In genomic region chr22:39518124-39518786, GRCh38 we compare ENCODE assay signal across 1 cellular context.
TF ChIP-seq lines count a peak whose summit lies in the region.

No MANE protein-coding gene starts in this region.

TF ChIP-seq in HEK293, 187 proteins besides CTCF, POLR2A, EP300 and RAD21 (continued from another document and continues in another):
- TF ChIP-seq TSHZ1 (tag by site-specific recombination; IDR thresholded peaks at IDR 0.05; ENCODE audit: borderline replicate concordance) (no peak), ZNF335 (tag by site-specific recombination; conservative IDR thresholded peaks at IDR 0.05) (no peak), ZNF670 (tag by site-specific recombination; IDR thresholded peaks at IDR 0.05; ENCODE audit: low read depth) (no peak), ZFP3 (tag by site-specific recombination; IDR thresholded peaks at IDR 0.05; ENCODE audit: low read depth) (no peak), ZNF792 (tag by site-specific recombination; IDR thresholded peaks at IDR 0.05) (no peak), SP3 (tag by site-specific recombination; IDR thresholded peaks at IDR 0.05) (peak; percentile 12; the same call in 1 of the 2 replicates), ZFP41 (tag by site-specific recombination; IDR thresholded peaks at IDR 0.05; ENCODE audit: borderline replicate concordance) (no peak), ZNF433 (tag by site-specific recombination; IDR thresholded peaks at IDR 0.05; ENCODE audit: low read depth) (no peak), ZNF391 (tag by site-specific recombination; IDR thresholded peaks at IDR 0.05; ENCODE audit: borderline replicate concordance, low read depth) (no peak), ZNF658 (tag by site-specific recombination; IDR thresholded peaks at IDR 0.05) (no peak), ZNF2 (tag by site-specific recombination; IDR thresholded peaks at IDR 0.05) (no peak), ZIC2 (tag by site-specific recombination; IDR thresholded peaks at IDR 0.05) (no peak), MEIS1 (CRISPR knock-in tag; IDR thresholded peaks at IDR 0.05; ENCODE audit: borderline replicate concordance) (no peak), ZBTB21 (tag by site-specific recombination; IDR thresholded peaks at IDR 0.05) (no peak), REPIN1 (tag by site-specific recombination; IDR thresholded peaks at IDR 0.05; ENCODE audit: low read depth) (no peak), ZBTB48 (tag by site-specific recombination; IDR thresholded peaks at IDR 0.05) (no peak), ZNF692 (tag by site-specific recombination; IDR thresholded peaks at IDR 0.05) (no peak), KLF17 (tag by site-specific recombination; IDR thresholded peaks at IDR 0.05) (no peak), YY1 (tag by site-specific recombination; IDR thresholded peaks at IDR 0.05) (no peak), ZBTB20 (tag by site-specific recombination; IDR thresholded peaks at IDR 0.05) (peak; percentile 35; the same call in 1 of the 2 replicates), ZNF473 (tag by site-specific recombination; IDR thresholded peaks at IDR 0.05) (no peak), ZNF140 (tag by site-specific recombination; IDR thresholded peaks at IDR 0.05) (no peak), ZNF121 (tag by site-specific recombination; IDR thresholded peaks at IDR 0.05) (peak; percentile 99), ZSCAN16 (tag by site-specific recombination; IDR thresholded peaks at IDR 0.05) (no peak), ZNF677 (tag by site-specific recombination; IDR thresholded peaks at IDR 0.05) (no peak), ZFHX2 (tag by site-specific recombination; conservative IDR thresholded peaks at IDR 0.05) (peak; percentile 72), PRDM10 (tag by site-specific recombination; IDR thresholded peaks at IDR 0.05) (no peak), ZNF248 (tag by site-specific recombination; IDR thresholded peaks at IDR 0.05) (no peak), ZSCAN30 (tag by site-specific recombination; IDR thresholded peaks at IDR 0.05) (0 out of 2 replicates have a peak, but pooled peaks have one; percentile 31), ZNF133 (tag by site-specific recombination; IDR thresholded peaks at IDR 0.05) (no peak), ZNF626 (tag by site-specific recombination; IDR thresholded peaks at IDR 0.05) (no peak), ZNF132 (tag by site-specific recombination; IDR thresholded peaks at IDR 0.05; ENCODE audit: borderline replicate concordance) (no peak), KLF16 (tag by site-specific recombination; IDR thresholded peaks at IDR 0.05) (no peak), MZF1 (tag by site-specific recombination; IDR thresholded peaks at IDR 0.05; ENCODE audit: borderline replicate concordance) (no peak), OSR2 (tag by site-specific recombination; IDR thresholded peaks at IDR 0.05) (peak; percentile 72), ZNF19 (tag by site-specific recombination; IDR thresholded peaks at IDR 0.05; ENCODE audit: low read depth) (no peak), INSM2 (tag by site-specific recombination; IDR thresholded peaks at IDR 0.05) (no peak), GLIS1 (tag by site-specific recombination; IDR thresholded peaks at IDR 0.05) (no peak), ZNF324 (tag by site-specific recombination; IDR thresholded peaks at IDR 0.05) (no peak), ZNF184 (tag by site-specific recombination; IDR thresholded peaks at IDR 0.05) (no peak), ZNF174 (tag by site-specific recombination; IDR thresholded peaks at IDR 0.05) (no peak), ZNF175 (tag by site-specific recombination; IDR thresholded peaks at IDR 0.05) (no peak), ZNF777 (tag by site-specific recombination; IDR thresholded peaks at IDR 0.05; ENCODE audit: borderline replicate concordance) (no peak), KLF1 (tag by site-specific recombination; IDR thresholded peaks at IDR 0.05) (no peak), ZNF16 (tag by site-specific recombination; IDR thresholded peaks at IDR 0.05; ENCODE audit: low read depth) (no peak), REST (tag by site-specific recombination; IDR thresholded peaks at IDR 0.05) (no peak), ZNF530 (tag by site-specific recombination; IDR thresholded peaks at IDR 0.05; ENCODE audit: low read depth) (no peak), ZNF785 (tag by site-specific recombination; IDR thresholded peaks at IDR 0.05) (no peak)
